Comparison of ENCODE assay signal across 8 cellular contexts in genomic region chr12:6195665-6196535, GRCh38. TPM values are rescaled to one million over a fixed set of nuclear protein-coding genes. Genes with fewer than 3 reads are reported as not detected.
DNase-seq lines count a peak whose midpoint lies in the region; ATAC-seq and TF ChIP-seq lines count a peak whose summit lies in the region.

No MANE protein-coding gene starts in this region.

- no peak overlapping the region for H3K4me3 Mint-ChIP-seq in activated naive CD8-positive, alpha-beta T cell treated with anti-CD3 and anti-CD28 coated beads for 36 hours

- WGBS in transverse colon (ENCODE audit: low coverage in 1 of 2), 2 donors, result 26 to 44% methylated on average over 7 to 10 of the region's 10 CpGs

- in situ Hi-C loops in transverse colon (cut with MboI; ENCODE audit: low pct_ligation_motif_present in 1 of 4, low pct_unique_long_range_greater_than_20kb in 1 of 4, low sequenced_read_pairs in 3 of 4), result loop anchor here in 3 of 4 donors (5.0 to 25.0 kb wide), 4 partner anchors 81 to 134 kb away; no protein-coding TSS in a partner anchor

- H3K4me1 ChIP-seq in Karpas-422 (ENCODE audit: low read length), result no peaks in the 10 kb centered on the region
- H3K4me1 ChIP-seq in transverse colon, result peaks cover 11 to 40% (median 36%) of the 10 kb centered on the region in 4 donors

- TF ChIP-seq EP300 in transverse colon (IDR thresholded peaks at IDR 0.05; ENCODE audit: low read depth), result peak; percentile 69

- ATAC-seq in Right ventricle myocardium inferior, result peak; percentile 83

- H3K36me3 Mint-ChIP-seq in activated naive CD8-positive, alpha-beta T cell treated with anti-CD3 and anti-CD28 coated beads for 36 hours, result no peaks in the 10 kb centered on the region

- H3K4me3 ChIP-seq in GM12865 (ENCODE audit: low read depth, low read length) (no peak overlapping the region), Karpas-422 (ENCODE audit: low read length) (no peak overlapping the region), transverse colon (no peak overlapping the region)

- H3K9me3 Mint-ChIP-seq in activated naive CD8-positive, alpha-beta T cell treated with anti-CD3 and anti-CD28 coated beads for 36 hours, result no peaks in the 10 kb centered on the region

- TF ChIP-seq POLR2A in transverse colon (IDR thresholded peaks at IDR 0.05), result no peak

- no peak overlapping the region for H3K4me2 ChIP-seq in Karpas-422 (ENCODE audit: low read depth, low read length, poor library complexity, severe bottlenecking)

- no peak overlapping the region for H3K9ac ChIP-seq in Karpas-422 (ENCODE audit: low read length)

- H2AFZ ChIP-seq in Karpas-422 (ENCODE audit: low read length), result no peak overlapping the region

- TF ChIP-seq CTCF in GM12865 (IDR thresholded peaks at IDR 0.05; ENCODE audit: insufficient read depth, low read depth, low read length, missing control alignments) (peak; percentile 90), transverse colon (IDR thresholded peaks at IDR 0.05) (peak; percentile 89 to 99 (median 93))

- H3K36me3 ChIP-seq in Karpas-422 (ENCODE audit: insufficient read depth, low read length) (no peaks in the 10 kb centered on the region), transverse colon (no peaks in the 10 kb centered on the region)

- DNase-seq in GM12865 (ENCODE audit: low read depth) (peak; percentile 64), Karpas-422 (peak; percentile 87), SK-N-DZ (ENCODE audit: low spot score) (peak; percentile 88), Right ventricle myocardium inferior (ENCODE audit: missing footprints) (peak; percentile 81), posterior vena cava (ENCODE audit: low spot score) (peak; percentile 93), transverse colon (peak; percentile 92), cortex of kidney (lab: John Stamatoyannopoulos, UW) (no peak)
- DNase-seq in activated naive CD8-positive, alpha-beta T cell treated with anti-CD3 and anti-CD28 coated beads for 36 hours, result peak; percentile 65

- H3K4me1 Mint-ChIP-seq in activated naive CD8-positive, alpha-beta T cell treated with anti-CD3 and anti-CD28 coated beads for 36 hours, result peaks cover 25% of the 10 kb centered on the region

- H4K20me1 ChIP-seq in Karpas-422 (ENCODE audit: insufficient read depth, low read depth, low read length), result no peaks in the 10 kb centered on the region

- no peaks in the 10 kb centered on the region for H3K79me2 ChIP-seq in Karpas-422 (ENCODE audit: low read length)

- H3K27ac ChIP-seq in Karpas-422 (ENCODE audit: low read length) (no peak overlapping the region), transverse colon (peak overlapping the region; percentile 93 to 99 (median 95))

- H3K9me3 ChIP-seq in Karpas-422 (ENCODE audit: low read length) (no peaks in the 10 kb centered on the region), transverse colon (no peaks in the 10 kb centered on the region)

- H3K27me3 Mint-ChIP-seq in activated naive CD8-positive, alpha-beta T cell treated with anti-CD3 and anti-CD28 coated beads for 36 hours, result no peaks in the 10 kb centered on the region

- intact Hi-C loops in Right ventricle myocardium inferior (cut with DNase I), result loop anchor here (1.0 to 5.0 kb wide), 3 partner anchors 83 to 134 kb away; no protein-coding TSS in a partner anchor
- intact Hi-C loops in posterior vena cava (cut with DNase I), result loop anchor here (2.0 to 5.0 kb wide), 2 partner anchors 85 to 86 kb away; no protein-coding TSS in a partner anchor
- intact Hi-C loops in transverse colon (cut with DNase I; ENCODE audit: low total_unique reads), result loop anchor here (2.0 to 5.0 kb wide), 2 partner anchors 36 to 89 kb away; no protein-coding TSS in a partner anchor

- H3K27me3 ChIP-seq in Karpas-422 (ENCODE audit: low read length), result no peaks in the 10 kb centered on the region
- no peaks in the 10 kb centered on the region for H3K27me3 ChIP-seq in transverse colon

- peak overlapping the region; percentile 54 for H3K27ac Mint-ChIP-seq in activated naive CD8-positive, alpha-beta T cell treated with anti-CD3 and anti-CD28 coated beads for 36 hours

- no peaks in the 10 kb centered on the region for H3K9me2 ChIP-seq in Karpas-422 (replicated peaks; ENCODE audit: insufficient read depth, low read length)

RNA-seq across cellular contexts. Expression of gene CD9, which starts 4.3 kb away (rescaled TPM):
- total RNA-seq in Karpas-422 (2014; rRNA removed; shearing (Covaris generic); ENCODE audit: low replicate concordance), result not detected in 2 replicates
- polyA plus RNA-seq in SK-N-DZ (2014; cell fraction: cytosol; rRNA removed), result 108 and 135 TPM in 2 replicates
- polyA plus RNA-seq in SK-N-DZ (2014; cell fraction: nucleus; rRNA removed), result 46.5 and 66.6 TPM in 2 replicates
- 10 to 100 TPM; 16.2 to 18.1 TPM for total RNA-seq in activated naive CD8-positive, alpha-beta T cell treated with anti-CD3 and anti-CD28 coated beads for 36 hours
- total RNA-seq in Right ventricle myocardium inferior, result 46.9 TPM
- 100 to 1,000 TPM; 248 to 281 TPM for total RNA-seq in posterior vena cava
- 100 to 1,000 TPM; 207 to 668 (median 481) TPM for total RNA-seq in transverse colon

Comparison
In these comparisons a context has a peak if more than half of its experiments do, and no peak if none do; other contexts are left out.
1. RNA of gene CD9, which starts 4.3 kb away (total RNA-seq): 207 to 668 TPM in transverse colon, 248 to 281 TPM in posterior vena cava, 46.9 TPM in Right ventricle myocardium inferior (single experiment) and 16.2 to 18.1 TPM in activated naive CD8-positive, alpha-beta T cell treated with anti-CD3 and anti-CD28 coated beads for 36 hours; not detected in Karpas-422; every median in the first group is over 10 times any median in the second.